ENCODE assay signal across 8 cellular contexts in genomic region chr19:3284759-3285646, GRCh38.
DNase-seq lines count a peak whose midpoint lies in the region; ATAC-seq lines count a peak whose summit lies in the region.

No MANE protein-coding gene starts in this region.

- DNase-seq in AG20443 (ENCODE audit: low spot score) (peak; percentile 64), HUDEP-2 (lab: John Stamatoyannopoulos, UW; ENCODE audit: unreplicated experiment in 76 of 76) (peak in 75 of 76 experiments; percentile 39 to 100 (median 91)), T-helper 17 cell (peak; percentile 59 to 65 (median 59))
- DNase-seq in activated naive CD8-positive, alpha-beta T cell treated with anti-CD3 and anti-CD28 coated beads, Interleukin-2, amount 10 ng/mL, durations not matched to agents 7 days and 5 days: peak; percentile 78
- DNase-seq in stimulated activated CD4-positive, alpha-beta T cell treated with anti-CD3 and anti-CD28 coated beads, Interleukin-1b, Interleukin-23, amount 100 ng/mL, for 24 hours (ENCODE audit: low read depth in 4 of 4, low spot score in 1 of 4): peak in 3 of 4 experiments; percentile 24 to 79 (median 41)

- POLR2A ChIA-PET in activated naive CD8-positive, alpha-beta T cell treated with anti-CD3 and anti-CD28 coated beads, Interleukin-2, amount 10 ng/mL, durations not matched to agents 7 days and 5 days (lab: Charles Lee): interaction anchor here (0.5 to 2.1 kb wide), 3 partner anchors 9 to 316 kb away, joined by 3 to 12 read pairs (median 5); no protein-coding TSS in a partner anchor

- H3K4me1 Mint-ChIP-seq in T-helper 17 cell: peaks cover 7% of the 10 kb centered on the region
- H3K4me1 Mint-ChIP-seq in activated naive CD8-positive, alpha-beta T cell treated with anti-CD3 and anti-CD28 coated beads, Interleukin-2, amount 10 ng/mL, durations not matched to agents 7 days and 5 days: peaks cover 12% of the 10 kb centered on the region

- H3K4me3 Mint-ChIP-seq in T-helper 17 cell: peak overlapping the region; percentile 43
- H3K4me3 Mint-ChIP-seq in activated naive CD8-positive, alpha-beta T cell treated with anti-CD3 and anti-CD28 coated beads, Interleukin-2, amount 10 ng/mL, durations not matched to agents 7 days and 5 days: peak overlapping the region; percentile 64

- H3K9me3 Mint-ChIP-seq in activated naive CD8-positive, alpha-beta T cell treated with anti-CD3 and anti-CD28 coated beads, Interleukin-2, amount 10 ng/mL, durations not matched to agents 7 days and 5 days: no peaks in the 10 kb centered on the region

- H3K9me3 ChIP-seq in T-helper 17 cell (ENCODE audit: control insufficient read depth, low read length, poor library complexity, severe bottlenecking): no peaks in the 10 kb centered on the region

- ATAC-seq in T-helper 17 cell (peak; percentile 81), GM19395 (IDR thresholded peaks at IDR 0.05; ENCODE audit: unreplicated experiment) (no peak), GM19463 (IDR thresholded peaks at IDR 0.05; ENCODE audit: unreplicated experiment) (no peak)
- peak; percentile 82 for ATAC-seq in activated naive CD8-positive, alpha-beta T cell treated with anti-CD3 and anti-CD28 coated beads, Interleukin-2, amount 10 ng/mL, durations not matched to agents 7 days and 5 days (ENCODE audit: low read depth)

- peak overlapping the region; percentile 27 for H3K4me3 ChIP-seq in iPS-11a (ENCODE audit: low read depth, low read length)

- no peaks in the 10 kb centered on the region for H3K36me3 Mint-ChIP-seq in T-helper 17 cell (ENCODE audit: low read depth)
- no peaks in the 10 kb centered on the region for H3K36me3 Mint-ChIP-seq in activated naive CD8-positive, alpha-beta T cell treated with anti-CD3 and anti-CD28 coated beads, Interleukin-2, amount 10 ng/mL, durations not matched to agents 7 days and 5 days

- no peak overlapping the region for H3K27ac Mint-ChIP-seq in T-helper 17 cell
- peak overlapping the region; percentile 78 for H3K27ac Mint-ChIP-seq in activated naive CD8-positive, alpha-beta T cell treated with anti-CD3 and anti-CD28 coated beads, Interleukin-2, amount 10 ng/mL, durations not matched to agents 7 days and 5 days

- peaks cover 22% of the 10 kb centered on the region for H3K27me3 Mint-ChIP-seq in T-helper 17 cell
- peaks cover 17% of the 10 kb centered on the region for H3K27me3 Mint-ChIP-seq in activated naive CD8-positive, alpha-beta T cell treated with anti-CD3 and anti-CD28 coated beads, Interleukin-2, amount 10 ng/mL, durations not matched to agents 7 days and 5 days

Comparison
In these comparisons a context has a peak if more than half of its experiments do, and no peak if none do; other contexts are left out.
1. DNase-seq: peak in every context shown above with its lines; median percentile 91 in HUDEP-2; 78 in activated naive CD8-positive, alpha-beta T cell treated with anti-CD3 and anti-CD28 coated beads, Interleukin-2, amount 10 ng/mL, durations not matched to agents 7 days and 5 days; 64 in AG20443; 59 in T-helper 17 cell; 41 in stimulated activated CD4-positive, alpha-beta T cell treated with anti-CD3 and anti-CD28 coated beads, Interleukin-1b, Interleukin-23, amount 100 ng/mL, for 24 hours.
2. ATAC-seq: peak in T-helper 17 cell (single experiment) and activated naive CD8-positive, alpha-beta T cell treated with anti-CD3 and anti-CD28 coated beads, Interleukin-2, amount 10 ng/mL, durations not matched to agents 7 days and 5 days (single experiment); none in GM19395 (single experiment) and GM19463 (single experiment).